Comparison of ENCODE assay signal across 1 cellular context in genomic region chr1:1359668-1360468, GRCh38.
TF ChIP-seq lines count a peak whose summit lies in the region.

No MANE protein-coding gene starts in this region.

TF ChIP-seq in SK-N-SH treated with all-trans-retinoic acid at 6 μM for 48 hours, 23 proteins besides CTCF, POLR2A, EP300 and RAD21 (continued from another document):
- TF ChIP-seq TSHZ2 (CRISPR knock-in tag; IDR thresholded peaks at IDR 0.05): no peak; the same call in 1 of the 2 replicates
TF ChIP-seq in SK-N-SH treated with all-trans-retinoic acid at 6 μM for 48 hours: peak in this region for 3.
